8 cellular contexts compared by ENCODE assay signal in genomic region chr19:34677386-34678084, GRCh38. TPM values are rescaled to one million over a fixed set of nuclear protein-coding genes. Genes with fewer than 3 reads are reported as not detected.
DNase-seq lines count a peak whose midpoint lies in the region; ATAC-seq and TF ChIP-seq lines count a peak whose summit lies in the region.

Gene ZNF302 (plus strand): TSS chr19:34677678. CDS start chr19:34678805, 1,127 bp downstream.

- peaks cover 6% of the 10 kb centered on the region for H3K36me3 ChIP-seq in mucosa of stomach (ENCODE audit: control insufficient read depth, insufficient read depth, low read length)

- ATAC-seq in GM21526 (IDR thresholded peaks at IDR 0.05; ENCODE audit: low FRiP score, unreplicated experiment): peak; percentile 84

- no peaks in the 10 kb centered on the region for H3K27me3 ChIP-seq in mucosa of stomach (ENCODE audit: control insufficient read depth, insufficient read depth, low read length)

- H3K4me1 ChIP-seq in mucosa of stomach (ENCODE audit: control insufficient read depth, insufficient read depth, low read length): peaks cover 12% of the 10 kb centered on the region

- TF ChIP-seq CTCF in epithelial cell of proximal tubule (conservative IDR thresholded peaks at IDR 0.05; ENCODE audit: low read depth, low read length): no peak

- H3K9ac ChIP-seq in mucosa of stomach (ENCODE audit: low read length): peak within 1 kb of the TSS; percentile 82

- H3K9me3 ChIP-seq in mucosa of stomach (ENCODE audit: control insufficient read depth, low read length): peaks cover 5% of the 10 kb centered on the region

- DNase-seq in DMS 273 (lab: John Stamatoyannopoulos, UW; ENCODE audit: unreplicated experiment) (peak; percentile 98), HuH-7.5 (ENCODE audit: low spot score) (peak; percentile 90), OCI-M1 (lab: John Stamatoyannopoulos, UW) (peak; percentile 98), epithelial cell of proximal tubule (ENCODE audit: low read depth) (peak; percentile 68)
- DNase-seq in activated T-cell treated with anti-CD3 and anti-CD28 coated beads, Interleukin-2, amount 50 U/mL, for 1 hour: peak; percentile 93
- peak; percentile 88 to 90 for DNase-seq in stimulated activated CD8-positive, alpha-beta memory T cell treated with anti-CD3 and anti-CD28 coated beads, Interleukin-7, amount 100 ng/mL, for 1 hour (ENCODE audit: low read depth in 2 of 2)

- peak within 1 kb of the TSS; percentile 74 for H3K4me3 ChIP-seq in epithelial cell of proximal tubule (ENCODE audit: low read depth, low read length)
- H3K4me3 ChIP-seq in mucosa of stomach (ENCODE audit: low read length): peak within 1 kb of the TSS; percentile 93

RNA-seq across cellular contexts. Expression of gene ZNF302, which starts in this region (rescaled TPM):
- total RNA-seq in epithelial cell of proximal tubule: 5.9 and 10.5 TPM in 2 replicates

Comparison
In these comparisons a context has a peak if more than half of its experiments do, and no peak if none do; other contexts are left out.
1. Peak in every context shown above with its lines: DNase-seq, ATAC-seq and H3K4me3 ChIP-seq.